ENCODE assay signal across 31 cellular contexts in genomic region chr2:226882606-226883005, GRCh38.
"Had no signal": no experiment of that assay in that cellular context is flagged by ENCODE, and none has a peak within 500 bp of the region (broad histone marks: within the 10 kb centered on the region; RNA-seq: fewer than 3 reads in every experiment).

No MANE protein-coding gene starts in this region.

- H3K4me1 Mint-ChIP-seq: WTC11 had no signal

- H3K4me3 Mint-ChIP-seq: activated CD8-positive, alpha-beta T cell treated with anti-CD3 and anti-CD28 coated beads, Interleukin-2, amount 10 ng/mL, durations not matched to agents 7 days and 5 days; activated naive CD4-positive, alpha-beta T cell treated with anti-CD3 and anti-CD28 coated beads, Interleukin-2, amount 50 U/mL, for 24 hours; activated T-helper 1 cell treated with anti-CD3 and anti-CD28 coated beads, Interleukin-12 subunit alpha, Interleukin-12 subunit beta, Interleukin-2, Interleukin-4 antibody, amounts not matched to agents 30 ng/mL and 10 ng/mL and 1 ng/mL, durations not matched to agents 14 hours and 24 hours and 36 hours; central memory CD8-positive, alpha-beta T cell; T-helper 2 cell treated with Interferon-gamma antibody and Interleukin-4, amounts not matched to agents 5 μg/mL and 100 μg/mL, for 36 hours; WTC11 had no signal

- H3K4me1 ChIP-seq: ascending aorta, body of pancreas had no signal

- H3K36me3 ChIP-seq: SJSA1 had no signal

- H3K9me3 Mint-ChIP-seq: activated T-helper 1 cell treated with anti-CD3 and anti-CD28 coated beads, Interleukin-12 subunit alpha, Interleukin-12 subunit beta, Interleukin-2, Interleukin-4 antibody, amounts not matched to agents 30 ng/mL and 10 ng/mL and 1 ng/mL, durations not matched to agents 14 hours and 24 hours and 36 hours; central memory CD8-positive, alpha-beta T cell; T-helper 2 cell treated with Interferon-gamma antibody and Interleukin-4, amounts not matched to agents 5 μg/mL and 100 μg/mL, for 36 hours had no signal

- H3K27ac ChIP-seq: ascending aorta, body of pancreas, SJSA1 had no signal

- H3K4me3 ChIP-seq: ascending aorta, body of pancreas, SJSA1 had no signal

- H3K36me3 Mint-ChIP-seq: WTC11 had no signal

- H3K9me3 ChIP-seq: ascending aorta, body of pancreas, SJSA1 had no signal

- FAIRE-seq: RCC 7860 had no signal

- H3K27ac Mint-ChIP-seq: activated CD8-positive, alpha-beta T cell treated with anti-CD3 and anti-CD28 coated beads, Interleukin-2, amount 10 ng/mL, durations not matched to agents 7 days and 5 days; activated naive CD4-positive, alpha-beta T cell treated with anti-CD3 and anti-CD28 coated beads, Interleukin-2, amount 50 U/mL, for 24 hours; activated T-helper 1 cell treated with anti-CD3 and anti-CD28 coated beads, Interleukin-12 subunit alpha, Interleukin-12 subunit beta, Interleukin-2, Interleukin-4 antibody, amounts not matched to agents 30 ng/mL and 10 ng/mL and 1 ng/mL, durations not matched to agents 14 hours and 24 hours and 36 hours; T-helper 2 cell treated with Interferon-gamma antibody and Interleukin-4, amounts not matched to agents 5 μg/mL and 100 μg/mL, for 36 hours; WTC11 had no signal

- H3K27me3 ChIP-seq: ascending aorta, body of pancreas, SJSA1 had no signal

- DNase-seq: activated CD4-positive, alpha-beta T cell treated with anti-CD3 and anti-CD28 coated beads for 48 hours; activated CD4-positive, alpha-beta T cell treated with anti-CD3 and anti-CD28 coated beads, Interleukin-2, amount 50 U/mL, for 4 hours; activated CD4-positive, CD25-positive, alpha-beta regulatory T cell treated with anti-CD3 and anti-CD28 coated beads, Interleukin-2, amount 50 U/mL, for 72 hours; activated CD8-positive, alpha-beta memory T cell treated with anti-CD3 and anti-CD28 coated beads, Interleukin-2, amount 50 U/mL, for 48 hours; activated CD8-positive, alpha-beta T cell treated with anti-CD3 and anti-CD28 coated beads, Interleukin-2, amount 10 ng/mL, durations not matched to agents 7 days and 5 days; activated effector memory CD4-positive, alpha-beta T cell treated with Interleukin-2 at 50 U/mL for 16 hours; activated naive CD4-positive, alpha-beta T cell; activated T-cell treated with anti-CD3 and anti-CD28 coated beads, Interleukin-2, amount 50 U/mL, for 1 hour; amniotic stem cell; body of pancreas; KBM-7; NCI-H1092 treated with DMSO at 0.1 percent for 48 hours; NCI-H1694; NCI-H2029; NCI-H2107; NCI-H2171 treated with DMSO at 0.1 percent for 48 hours; NCI-H226; NCI-H526; NCI-H82; OCI-M1; SHP77; SW 1271 had no signal

- H3K27me3 Mint-ChIP-seq: activated naive CD4-positive, alpha-beta T cell treated with anti-CD3 and anti-CD28 coated beads, Interleukin-2, amount 50 U/mL, for 24 hours; central memory CD8-positive, alpha-beta T cell had no signal

- ATAC-seq: activated CD8-positive, alpha-beta T cell treated with anti-CD3 and anti-CD28 coated beads, Interleukin-2, amount 10 ng/mL, durations not matched to agents 7 days and 5 days; body of pancreas; SK-N-SH treated with all-trans-retinoic acid at 6 μM for 48 hours; WTC11 had no signal
